Comparison of ENCODE assay signal across 10 cellular contexts in the genomic region with DNA sequence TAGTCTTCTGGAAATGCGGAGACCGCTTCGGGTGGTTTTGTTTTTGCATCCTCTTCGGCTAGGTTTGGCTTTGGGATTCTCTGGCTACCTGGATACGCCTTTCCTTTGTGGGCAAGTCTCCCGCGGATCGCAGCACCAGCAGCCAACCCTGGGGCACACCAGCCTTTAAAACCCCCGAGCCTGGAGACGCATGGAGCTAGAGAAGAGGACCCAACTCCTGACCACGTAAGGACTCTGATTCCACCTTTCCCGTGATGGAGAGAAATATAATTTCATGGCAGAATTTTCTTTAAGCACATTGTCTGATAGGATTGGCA.
A peak's percentile ranks its signal among the peaks of the same experiment; 100 is the strongest.
DNase-seq lines count a peak whose midpoint lies in the region; TF ChIP-seq lines count a peak whose summit lies in the region.
"Had no signal": no experiment of that assay in that cellular context is flagged by ENCODE, and none has a peak within 500 bp of the region (broad histone marks: within the 10 kb centered on the region; RNA-seq: fewer than 3 reads in every experiment).

No MANE protein-coding gene starts in this region.

- no peak overlapping the region for H4K12ac ChIP-seq in trophoblast cell (ENCODE audit: low read depth, low read length)

- peak overlapping the region; percentile 80 for H3K4me2 ChIP-seq in trophoblast cell (ENCODE audit: low read length)

- H2BK5ac ChIP-seq in trophoblast cell (ENCODE audit: low read depth, low read length, poor library complexity), result no peak overlapping the region

- H2BK12ac ChIP-seq in trophoblast cell (ENCODE audit: low read length), result no peak overlapping the region

- no peak overlapping the region for H2AFZ ChIP-seq in trophoblast cell (ENCODE audit: insufficient read depth, low read length, poor library complexity)

- H3K4ac ChIP-seq in trophoblast cell (ENCODE audit: low read depth, low read length), result no peak overlapping the region

- no peak overlapping the region for H3K27ac ChIP-seq in trophoblast cell (ENCODE audit: low read depth, low read length)

- no peak overlapping the region for H4K91ac ChIP-seq in trophoblast cell (ENCODE audit: low read depth, low read length)

- H3K27ac Mint-ChIP-seq in glutamatergic neuron (ENCODE audit: unreplicated experiment), result no peak overlapping the region
- H3K27ac Mint-ChIP-seq: T-helper 1 cell treated with Interleukin-12 subunit alpha and Interleukin-12 subunit beta and Interleukin-4 antibody, amounts not matched to agents 30 μg/mL and 1 μg/mL, for 36 hours had no signal

- no peak overlapping the region for H2AK5ac ChIP-seq in trophoblast cell (ENCODE audit: low read length)

- peaks cover 23% of the 10 kb centered on the region for H3K27me3 ChIP-seq in trophoblast cell (ENCODE audit: insufficient read depth, low read length)

- no peaks in the 10 kb centered on the region for H3K36me3 ChIP-seq in trophoblast cell (ENCODE audit: control insufficient read depth in 1 of 2, insufficient read depth in 2 of 2, low read length in 2 of 2)

- peak overlapping the region; percentile 85 for H3K4me3 Mint-ChIP-seq in glutamatergic neuron (ENCODE audit: unreplicated experiment)
- H3K4me3 Mint-ChIP-seq: T-helper 1 cell treated with Interleukin-12 subunit alpha and Interleukin-12 subunit beta and Interleukin-4 antibody, amounts not matched to agents 30 μg/mL and 1 μg/mL, for 36 hours had no signal

- peaks cover 10% of the 10 kb centered on the region for H3K9me3 Mint-ChIP-seq in glutamatergic neuron (ENCODE audit: unreplicated experiment)

- H3K23ac ChIP-seq in trophoblast cell (ENCODE audit: low read length), result no peak overlapping the region

- H3K9ac ChIP-seq in trophoblast cell (ENCODE audit: low read length), result no peak overlapping the region

- H3K79me1 ChIP-seq in trophoblast cell (ENCODE audit: low read length), result no peaks in the 10 kb centered on the region

- no peak overlapping the region for H3K18ac ChIP-seq in trophoblast cell (ENCODE audit: low read length)

- DNase-seq in NCI-H748 (lab: John Stamatoyannopoulos, UW; ENCODE audit: unreplicated experiment) (peak; percentile 69), glutamatergic neuron (no peak), trophoblast cell (no peak), mucosa of gallbladder (ENCODE audit: low spot score) (no peak), AG08396 (ENCODE audit: low spot score) (no peak)
- DNase-seq in activated CD8-positive, alpha-beta memory T cell treated with anti-CD3 and anti-CD28 coated beads, Interleukin-2, amount 50 U/mL, for 4 hours, result no peak
- DNase-seq in stimulated activated CD4-positive, alpha-beta T cell treated with anti-CD3 and anti-CD28 coated beads, Interleukin-2, amount 100 ng/mL, for 48 hours, result no peak
- DNase-seq: GDM1 had no signal

- H4K8ac ChIP-seq in trophoblast cell (ENCODE audit: low read depth, low read length), result no peak overlapping the region

- no peak overlapping the region for H3K14ac ChIP-seq in trophoblast cell (ENCODE audit: low read length)

- no CpG with 5 or more reads among the region's 12 CpGs for WGBS in trophoblast cell (ENCODE audit: extremely low coverage, insufficient coverage, insufficient read length)

- no peaks in the 10 kb centered on the region for H3K79me2 ChIP-seq in trophoblast cell (ENCODE audit: control insufficient read depth, insufficient read depth, low read length, poor library complexity)

- peaks cover 4% of the 10 kb centered on the region for H3K27me3 Mint-ChIP-seq in glutamatergic neuron (ENCODE audit: unreplicated experiment)

- H3K4me1 ChIP-seq in trophoblast cell (ENCODE audit: control insufficient read depth in 1 of 2, insufficient read depth in 2 of 2, low read length in 2 of 2), result peaks cover 4 to 11% of the 10 kb centered on the region in 2 experiments

- H3K4me3 ChIP-seq in GM08714 (ENCODE audit: low read length) (peak overlapping the region; percentile 50; the same call in 1 of the 2 replicates), trophoblast cell (ENCODE audit: low read depth, low read length) (no peak overlapping the region)

- H3K9me3 ChIP-seq in trophoblast cell (ENCODE audit: insufficient read depth, low read depth, low read length), result peaks cover 6% of the 10 kb centered on the region

- H2BK120ac ChIP-seq in trophoblast cell (ENCODE audit: insufficient read depth, low read length, poor library complexity), result no peak overlapping the region

- peaks cover 24% of the 10 kb centered on the region for H3K4me1 Mint-ChIP-seq in glutamatergic neuron (ENCODE audit: low read depth, unreplicated experiment)

- no peak for TF ChIP-seq CTCF in glutamatergic neuron (IDR thresholded peaks at IDR 0.05; ENCODE audit: partially characterized antibody, unreplicated experiment)

- peaks cover 8% of the 10 kb centered on the region for H3K36me3 Mint-ChIP-seq in glutamatergic neuron (ENCODE audit: unreplicated experiment)
